ENCODE assay signal across 8 cellular contexts in genomic region chr19:12139309-12139708, GRCh38. TPM values are rescaled to one million over a fixed set of nuclear protein-coding genes. Genes with fewer than 3 reads are reported as not detected.
DNase-seq lines count a peak whose midpoint lies in the region; ATAC-seq and TF ChIP-seq lines count a peak whose summit lies in the region.

No MANE protein-coding gene starts in this region.

- DNase-seq in activated CD4-positive, alpha-beta T cell treated with anti-CD3 and anti-CD28 coated beads, Interleukin-2, amount 10 ng/mL, durations not matched to agents 24 days and 14 days, result no peak
- no peak for DNase-seq in activated CD4-positive, alpha-beta T cell treated with anti-CD3 and anti-CD28 coated beads for 4 hours
- DNase-seq in activated naive CD8-positive, alpha-beta T cell treated with anti-CD3 and anti-CD28 coated beads, Interleukin-2, amount 50 U/mL, for 24 hours, result no peak
- DNase-seq in left lung, result no peak
- DNase-seq in suprapubic skin (ENCODE audit: low spot score in 2 of 2), result no peak
- no peak for DNase-seq in stimulated activated CD4-positive, alpha-beta T cell treated with anti-CD3 and anti-CD28 coated beads, Interleukin-4, amount 100 ng/mL, for 4 hours
- DNase-seq in HEK293T (ENCODE audit: extremely low spot score), result no peak

- peaks cover 0 to 7% of the 10 kb centered on the region in 2 donors for H3K9me3 ChIP-seq in left lung
- no peaks in the 10 kb centered on the region for H3K9me3 ChIP-seq in suprapubic skin

- peaks cover 28% of the 10 kb centered on the region for H3K4me1 Mint-ChIP-seq in activated CD4-positive, alpha-beta T cell treated with anti-CD3 and anti-CD28 coated beads, Interleukin-2, amount 10 ng/mL, durations not matched to agents 24 days and 14 days
- peaks cover 38% of the 10 kb centered on the region for H3K4me1 Mint-ChIP-seq in activated naive CD8-positive, alpha-beta T cell treated with anti-CD3 and anti-CD28 coated beads, Interleukin-2, amount 50 U/mL, for 24 hours

- no peaks in the 10 kb centered on the region for H3K9me3 Mint-ChIP-seq in activated CD4-positive, alpha-beta T cell treated with anti-CD3 and anti-CD28 coated beads, Interleukin-2, amount 10 ng/mL, durations not matched to agents 24 days and 14 days
- H3K9me3 Mint-ChIP-seq in activated naive CD8-positive, alpha-beta T cell treated with anti-CD3 and anti-CD28 coated beads, Interleukin-2, amount 50 U/mL, for 24 hours, result peaks cover 4% of the 10 kb centered on the region

- H3K27me3 ChIP-seq in left lung (no peaks in the 10 kb centered on the region), suprapubic skin (no peaks in the 10 kb centered on the region)

- TF ChIP-seq CTCF in left lung (IDR thresholded peaks at IDR 0.05) (no peak), suprapubic skin (IDR thresholded peaks at IDR 0.05) (no peak)

- peak overlapping the region; percentile 90 for H3K4me3 Mint-ChIP-seq in activated CD4-positive, alpha-beta T cell treated with anti-CD3 and anti-CD28 coated beads, Interleukin-2, amount 10 ng/mL, durations not matched to agents 24 days and 14 days
- peak overlapping the region; percentile 90 for H3K4me3 Mint-ChIP-seq in activated naive CD8-positive, alpha-beta T cell treated with anti-CD3 and anti-CD28 coated beads, Interleukin-2, amount 50 U/mL, for 24 hours

- POLR2A ChIA-PET in HEK293T (lab: Yijun Ruan, JAX), result no interaction called here

- no peak for TF ChIP-seq EP300 in suprapubic skin (IDR thresholded peaks at IDR 0.05)

- H3K36me3 ChIP-seq in left lung, result peaks cover 6 to 27% of the 10 kb centered on the region in 2 donors
- H3K36me3 ChIP-seq in suprapubic skin, result peaks cover 29% of the 10 kb centered on the region

- 14% methylated on average over 14 of the region's 14 CpGs for WGBS in suprapubic skin

- CTCF ChIA-PET in HEK293T (lab: Yijun Ruan, JAX), result no interaction called here

- peak overlapping the region; percentile 84 to 86 for H3K27ac ChIP-seq in left lung
- peak overlapping the region; percentile 67 for H3K27ac ChIP-seq in suprapubic skin

- peaks cover 11 to 28% of the 10 kb centered on the region in 2 donors for H3K4me1 ChIP-seq in left lung
- H3K4me1 ChIP-seq in suprapubic skin, result peaks cover 24% of the 10 kb centered on the region

- TF ChIP-seq POLR2A in suprapubic skin (IDR thresholded peaks at IDR 0.05), result no peak

- H3K27me3 Mint-ChIP-seq in activated CD4-positive, alpha-beta T cell treated with anti-CD3 and anti-CD28 coated beads, Interleukin-2, amount 10 ng/mL, durations not matched to agents 24 days and 14 days, result no peaks in the 10 kb centered on the region
- H3K27me3 Mint-ChIP-seq in activated naive CD8-positive, alpha-beta T cell treated with anti-CD3 and anti-CD28 coated beads, Interleukin-2, amount 50 U/mL, for 24 hours, result no peaks in the 10 kb centered on the region

- H3K4me3 ChIP-seq in left lung (peak overlapping the region; percentile 77 to 78), suprapubic skin (peak overlapping the region; percentile 74)

- no peak overlapping the region for H3K27ac Mint-ChIP-seq in activated CD4-positive, alpha-beta T cell treated with anti-CD3 and anti-CD28 coated beads, Interleukin-2, amount 10 ng/mL, durations not matched to agents 24 days and 14 days
- no peak overlapping the region for H3K27ac Mint-ChIP-seq in activated naive CD8-positive, alpha-beta T cell treated with anti-CD3 and anti-CD28 coated beads, Interleukin-2, amount 50 U/mL, for 24 hours

- no peak for ATAC-seq in activated naive CD8-positive, alpha-beta T cell treated with anti-CD3 and anti-CD28 coated beads, Interleukin-2, amount 50 U/mL, for 24 hours
- ATAC-seq in left lung, result no peak
- no peak for ATAC-seq in HG02884 (IDR thresholded peaks at IDR 0.05; ENCODE audit: unreplicated experiment)

- intact Hi-C loops in activated CD4-positive, alpha-beta T cell treated with anti-CD3 and anti-CD28 coated beads, Interleukin-2, amount 10 ng/mL, durations not matched to agents 24 days and 14 days (cut with micrococcal nuclease), result no loop called here
- intact Hi-C loops in left lung (cut with DNase I), result no loop called here

- H3K36me3 Mint-ChIP-seq in activated CD4-positive, alpha-beta T cell treated with anti-CD3 and anti-CD28 coated beads, Interleukin-2, amount 10 ng/mL, durations not matched to agents 24 days and 14 days (ENCODE audit: low read depth), result peaks cover 32% of the 10 kb centered on the region
- peaks cover 23% of the 10 kb centered on the region for H3K36me3 Mint-ChIP-seq in activated naive CD8-positive, alpha-beta T cell treated with anti-CD3 and anti-CD28 coated beads, Interleukin-2, amount 50 U/mL, for 24 hours (ENCODE audit: low read depth)

TF ChIP-seq in HEK293T, 16 proteins besides CTCF, POLR2A, EP300 and RAD21:
- TF ChIP-seq CTBP1 (IDR thresholded peaks at IDR 0.05; ENCODE audit: borderline replicate concordance), result no peak
- no peak for TF ChIP-seq LEF1 (IDR thresholded peaks at IDR 0.05; ENCODE audit: borderline replicate concordance)
- no peak for TF ChIP-seq FOXM1 (IDR thresholded peaks at IDR 0.05; ENCODE audit: borderline replicate concordance)
- TF ChIP-seq ARNT (IDR thresholded peaks at IDR 0.05), result no peak
- no peak for TF ChIP-seq L3MBTL2 (conservative IDR thresholded peaks at IDR 0.05)

RNA-seq across cellular contexts. Expression of gene ZNF20, which starts 0.8 kb away (rescaled TPM):
- 2.0 and 2.1 TPM in 2 replicates for total RNA-seq in activated CD4-positive, alpha-beta T cell treated with anti-CD3 and anti-CD28 coated beads, Interleukin-2, amount 10 ng/mL, durations not matched to agents 24 days and 14 days
- total RNA-seq in left lung (1 to 10 TPM; 3.5 to 4.8 TPM), suprapubic skin (1 to 10 TPM; 2.1 to 8.8 (median 3.9) TPM)

RNA-seq across cellular contexts. Expression of gene ZNF625, which starts 17.2 kb away (rescaled TPM):
- 3.0 and 3.7 TPM in 2 replicates for total RNA-seq in activated CD4-positive, alpha-beta T cell treated with anti-CD3 and anti-CD28 coated beads, Interleukin-2, amount 10 ng/mL, durations not matched to agents 24 days and 14 days
- total RNA-seq in left lung (1 to 10 TPM; 6.4 to 6.9 TPM), suprapubic skin (1 to 10 TPM; 2.4 to 5.1 (median 4.3) TPM)

RNA-seq across cellular contexts. Expression of gene ZNF136, which starts 23.6 kb away (rescaled TPM):
- total RNA-seq in activated CD4-positive, alpha-beta T cell treated with anti-CD3 and anti-CD28 coated beads, Interleukin-2, amount 10 ng/mL, durations not matched to agents 24 days and 14 days, result 9.4 and 10.3 TPM in 2 replicates
- total RNA-seq in left lung (1 to 10 TPM; 8.9 to 9.6 TPM), suprapubic skin (10 to 100 TPM in 1 of 4 donors, 1 to 10 TPM in 3; 7.3 to 10.8 (median 8.4) TPM)
